ENCODE assay signal across 8 cellular contexts in the genomic region with DNA sequence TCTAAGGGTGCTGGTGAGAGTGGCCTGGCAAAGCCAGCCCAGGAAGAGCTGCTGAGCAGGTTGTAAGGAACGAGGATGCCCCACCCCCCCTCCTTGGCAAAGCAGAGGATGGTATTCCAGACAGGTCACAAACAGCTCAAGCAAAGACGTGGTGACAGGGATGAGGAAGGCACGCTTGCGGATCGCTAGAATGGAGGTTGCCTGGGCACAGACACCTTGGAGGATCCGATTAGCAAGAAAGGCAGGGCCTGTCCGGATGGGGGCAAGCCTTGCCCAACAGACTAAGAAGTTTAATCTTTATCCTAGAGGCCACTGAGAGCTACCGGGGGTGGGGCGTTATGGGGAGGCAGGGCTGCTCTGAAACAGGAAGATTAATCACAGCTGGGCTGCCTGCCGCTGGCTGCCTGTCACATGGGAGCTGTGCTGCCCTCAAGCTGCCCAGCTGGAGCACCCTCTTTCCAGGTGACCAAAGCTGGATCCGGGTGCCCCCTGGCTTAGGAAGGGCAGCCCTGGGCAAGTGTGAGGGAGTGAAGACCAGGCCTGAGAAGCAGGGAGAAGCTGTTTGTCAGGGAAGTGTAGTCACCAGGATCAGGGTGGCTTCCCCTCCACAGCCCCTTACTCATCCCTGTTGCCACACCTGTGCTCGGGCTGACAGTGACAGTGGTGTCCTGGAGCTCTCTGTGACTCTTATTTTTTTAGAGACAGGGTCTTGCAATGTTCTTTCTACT. TPM values are rescaled to one million over a fixed set of nuclear protein-coding genes. Genes with fewer than 3 reads are reported as not detected.
DNase-seq lines count a peak whose midpoint lies in the region; ATAC-seq and TF ChIP-seq lines count a peak whose summit lies in the region.

No MANE protein-coding gene starts in this region.

- DNase-seq in AG09319 (ENCODE audit: extremely low read depth, low read depth): peak; percentile 16
- peak; percentile 63 for DNase-seq in HT1080 (ENCODE audit: low read depth)
- peak; percentile 78 for DNase-seq in epithelial cell of esophagus (ENCODE audit: low read depth)
- DNase-seq in trophoblast cell: peak; percentile 60 to 64
- DNase-seq in iPS-NIHi11 (ENCODE audit: low spot score): no peak

- no peak overlapping the region for H2BK12ac ChIP-seq in trophoblast cell (ENCODE audit: low read length)

- no peaks in the 10 kb centered on the region for H3K27me3 ChIP-seq in trophoblast cell (ENCODE audit: insufficient read depth, low read length)

- H4K8ac ChIP-seq in trophoblast cell (ENCODE audit: low read depth, low read length): no peak overlapping the region

- H3K4ac ChIP-seq in trophoblast cell (ENCODE audit: low read depth, low read length): no peak overlapping the region

- WGBS in trophoblast cell (ENCODE audit: extremely low coverage, insufficient coverage, insufficient read length): no CpG with 5 or more reads among the region's 12 CpGs

- H2BK5ac ChIP-seq in trophoblast cell (ENCODE audit: low read depth, low read length, poor library complexity): no peak overlapping the region

- H3K79me2 ChIP-seq in trophoblast cell (ENCODE audit: control insufficient read depth, insufficient read depth, low read length, poor library complexity): no peaks in the 10 kb centered on the region

- H3K4me3 ChIP-seq in epithelial cell of esophagus (ENCODE audit: low read length): no peak overlapping the region
- no peak overlapping the region for H3K4me3 ChIP-seq in trophoblast cell (ENCODE audit: low read depth, low read length)

- no peak overlapping the region for H4K12ac ChIP-seq in trophoblast cell (ENCODE audit: low read depth, low read length)

- peak overlapping the region; percentile 4 for H4K91ac ChIP-seq in trophoblast cell (ENCODE audit: low read depth, low read length)

- H3K23ac ChIP-seq in trophoblast cell (ENCODE audit: low read length): no peak overlapping the region

- H3K14ac ChIP-seq in trophoblast cell (ENCODE audit: low read length): no peak overlapping the region

- no peak overlapping the region for H3K9ac ChIP-seq in trophoblast cell (ENCODE audit: low read length)

- no peak overlapping the region for H3K4me2 ChIP-seq in trophoblast cell (ENCODE audit: low read length)

- peak overlapping the region; percentile 25 for H2AK5ac ChIP-seq in trophoblast cell (ENCODE audit: low read length)

- ATAC-seq in activated CD4-positive, CD25-positive, alpha-beta regulatory T cell treated with anti-CD3 and anti-CD28 coated beads, Interleukin-2, amount 50 U/mL, for 24 hours: peak; percentile 18 to 24
- ATAC-seq in HG02759 (IDR thresholded peaks at IDR 0.05; ENCODE audit: unreplicated experiment) (no peak), GM21529 (IDR thresholded peaks at IDR 0.05; ENCODE audit: unreplicated experiment) (no peak)

- H3K27ac ChIP-seq in trophoblast cell (ENCODE audit: low read depth, low read length): no peak overlapping the region

- peaks cover 3% of the 10 kb centered on the region for H3K79me1 ChIP-seq in trophoblast cell (ENCODE audit: low read length)

- H2BK120ac ChIP-seq in trophoblast cell (ENCODE audit: insufficient read depth, low read length, poor library complexity): no peak overlapping the region

- peak overlapping the region; percentile 28 for H3K18ac ChIP-seq in trophoblast cell (ENCODE audit: low read length)

- H3K4me1 ChIP-seq in trophoblast cell (ENCODE audit: control insufficient read depth in 1 of 2, insufficient read depth in 2 of 2, low read length in 2 of 2): peaks cover 24 to 28% of the 10 kb centered on the region in 2 experiments

- no peak; the same call in 1 of the 2 replicates for TF ChIP-seq CTCF in AG09319 (IDR thresholded peaks at IDR 0.05; ENCODE audit: low read depth, low read length)
- no peak for TF ChIP-seq CTCF in epithelial cell of esophagus (IDR thresholded peaks at IDR 0.05; ENCODE audit: insufficient read depth, low read depth, low read length, missing control alignments)

- no peaks in the 10 kb centered on the region for H3K36me3 ChIP-seq in trophoblast cell (ENCODE audit: control insufficient read depth in 1 of 2, insufficient read depth in 2 of 2, low read length in 2 of 2)

- H2AFZ ChIP-seq in trophoblast cell (ENCODE audit: insufficient read depth, low read length, poor library complexity): no peak overlapping the region

- H3K9me3 ChIP-seq in trophoblast cell (ENCODE audit: insufficient read depth, low read depth, low read length): no peaks in the 10 kb centered on the region

RNA-seq across cellular contexts. Expression of gene MAPK13, which starts 9.2 kb away (rescaled TPM):
- 0.60 and 1.0 TPM in 2 replicates for total RNA-seq in HT1080 (2014; rRNA removed; shearing (Covaris generic))
- 0.32 and 0.42 TPM in 2 replicates for polyA plus RNA-seq in HT1080 (2015; cell fraction: cytosol; rRNA removed)
- polyA plus RNA-seq in HT1080 (2015; cell fraction: nucleus; rRNA removed): 7.2 and 8.4 TPM in 2 replicates
- polyA plus RNA-seq in trophoblast cell (2013): 5.5 and 6.1 TPM in 2 replicates

Comparison
In these comparisons a context has a peak if more than half of its experiments do, and no peak if none do; other contexts are left out.
1. ATAC-seq: peak in activated CD4-positive, CD25-positive, alpha-beta regulatory T cell treated with anti-CD3 and anti-CD28 coated beads, Interleukin-2, amount 50 U/mL, for 24 hours (2 of 2); none in HG02759 (single experiment) and GM21529 (single experiment).